In genomic region chr1:180401999-180402398, GRCh38 we compare ENCODE assay signal across 15 cellular contexts.
"Had no signal": no experiment of that assay in that cellular context is flagged by ENCODE, and none has a peak within 500 bp of the region (broad histone marks: within the 10 kb centered on the region; RNA-seq: fewer than 3 reads in every experiment).

No MANE protein-coding gene starts in this region.

- H3K27ac ChIP-seq: body of pancreas, esophagus squamous epithelium, ovary, psoas muscle, thoracic aorta, upper lobe of right lung had no signal

- H3K9me3 ChIP-seq: body of pancreas, esophagus squamous epithelium, ovary, psoas muscle, thoracic aorta, upper lobe of right lung had no signal

- H3K27me3 ChIP-seq: body of pancreas, esophagus squamous epithelium, ovary, upper lobe of right lung had no signal

- ATAC-seq: activated CD8-positive, alpha-beta T cell treated with anti-CD3 and anti-CD28 coated beads, Interleukin-2, amount 10 ng/mL, durations not matched to agents 7 days and 5 days; activated T-cell treated with anti-CD3 and anti-CD28 coated beads, Interleukin-2, amount 50 U/mL, for 4 hours; body of pancreas; naive thymus-derived CD8-positive, alpha-beta T cell; psoas muscle; right cardiac atrium; upper lobe of right lung had no signal

- DNase-seq: activated B cell treated with CpG ODN at 0.5 μM for 24 hours; activated CD4-positive, alpha-beta T cell treated with anti-CD3 and anti-CD28 coated beads for 48 hours; activated CD8-positive, alpha-beta T cell treated with anti-CD3 and anti-CD28 coated beads, Interleukin-2, amount 10 ng/mL, durations not matched to agents 7 days and 5 days; activated naive CD4-positive, alpha-beta T cell treated with anti-CD3 and anti-CD28 coated beads for 36 hours; activated T-cell treated with anti-CD3 and anti-CD28 coated beads, Interleukin-2, amount 50 U/mL, for 4 hours; body of pancreas; dermis blood vessel endothelial cell; effector memory CD4-positive, alpha-beta T cell; esophagus squamous epithelium; naive thymus-derived CD8-positive, alpha-beta T cell; ovary; psoas muscle; upper lobe of right lung had no signal

- H3K4me1 ChIP-seq: body of pancreas, esophagus squamous epithelium, psoas muscle, upper lobe of right lung had no signal

- H3K36me3 ChIP-seq: ovary, thoracic aorta, upper lobe of right lung had no signal

- H3K4me3 ChIP-seq: body of pancreas, esophagus squamous epithelium, ovary, psoas muscle, thoracic aorta, upper lobe of right lung had no signal
